Comparison of ENCODE assay signal across 1 cellular context in the genomic region with DNA sequence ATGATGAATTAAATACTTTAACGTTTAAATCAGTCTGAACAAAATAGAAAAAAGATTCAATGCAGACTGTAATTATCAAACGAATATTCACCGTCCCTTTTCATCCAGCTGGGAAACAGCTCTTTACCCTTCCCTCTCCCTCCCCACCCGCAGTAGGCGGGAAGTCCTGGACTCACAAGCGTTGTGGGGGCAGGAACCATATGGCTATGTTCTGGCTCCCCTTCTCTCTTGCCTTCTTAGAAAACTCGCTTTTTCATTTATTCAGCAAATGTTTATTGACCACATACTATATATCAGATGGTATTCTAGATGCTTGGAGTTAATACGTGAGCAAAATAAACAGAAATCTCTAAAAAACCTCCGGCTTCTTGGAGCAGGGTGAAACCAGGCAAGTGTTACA.
A peak's percentile ranks its signal among the peaks of the same experiment; 100 is the strongest.
TF ChIP-seq lines count a peak whose summit lies in the region.

No MANE protein-coding gene starts in this region.

TF ChIP-seq in HepG2, 621 proteins besides CTCF, POLR2A, EP300 and RAD21:
- TF ChIP-seq NFRKB (IDR thresholded peaks at IDR 0.05) (no peak), ZNF772 (CRISPR knock-in tag; IDR thresholded peaks at IDR 0.05) (peak; percentile 10; the same call in 1 of the 2 replicates), MTF1 (CRISPR knock-in tag; IDR thresholded peaks at IDR 0.05) (no peak), SATB2 (CRISPR knock-in tag; IDR thresholded peaks at IDR 0.05) (no peak), HNF4G (IDR thresholded peaks at IDR 0.05; ENCODE audit: borderline replicate concordance, low read depth, low read length) (no peak), HNF4G (CRISPR knock-in tag; IDR thresholded peaks at IDR 0.05; ENCODE audit: borderline replicate concordance, low read depth) (no peak), HOXA3 (CRISPR knock-in tag; IDR thresholded peaks at IDR 0.05) (no peak)
